Comparison of ENCODE assay signal across 1 cellular context in the genomic region with DNA sequence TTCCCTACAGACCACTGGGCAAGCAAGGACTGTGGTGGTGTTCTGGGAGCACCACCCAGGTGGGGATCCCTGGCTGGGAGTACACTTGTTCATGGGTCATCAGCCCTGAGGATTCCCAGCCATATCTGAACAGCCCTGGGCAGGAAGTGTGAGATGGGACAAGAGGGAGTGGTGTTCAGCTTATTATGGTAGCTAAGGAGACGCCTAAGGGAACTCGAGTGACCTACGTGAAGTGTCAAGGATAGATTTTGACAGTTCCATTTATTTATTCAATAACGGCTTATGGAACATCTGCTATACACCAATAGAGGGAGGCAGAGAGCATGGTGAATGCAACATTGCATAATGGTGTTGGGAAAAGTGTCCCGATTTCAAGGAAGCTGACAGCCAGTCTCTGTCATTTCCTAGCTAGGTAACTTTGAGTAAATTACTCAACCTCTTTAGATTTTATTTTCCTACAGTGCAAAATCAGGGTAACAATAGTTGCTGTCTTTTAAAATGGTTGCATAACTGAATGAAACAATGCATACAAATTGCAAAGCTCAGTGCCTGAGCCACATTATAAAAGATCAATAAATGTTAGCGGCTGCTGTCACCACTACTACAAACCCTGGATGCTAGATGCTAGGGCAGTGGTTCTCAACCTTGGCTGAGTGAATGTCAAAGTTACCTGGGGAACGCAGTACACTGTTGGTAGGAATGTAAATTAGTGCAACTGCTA.
TF ChIP-seq lines count a peak whose summit lies in the region.

No MANE protein-coding gene starts in this region.

TF ChIP-seq in HepG2, 621 proteins besides CTCF, POLR2A, EP300 and RAD21 (continued from another document and continues in another):
- TF ChIP-seq, protein P1, sequence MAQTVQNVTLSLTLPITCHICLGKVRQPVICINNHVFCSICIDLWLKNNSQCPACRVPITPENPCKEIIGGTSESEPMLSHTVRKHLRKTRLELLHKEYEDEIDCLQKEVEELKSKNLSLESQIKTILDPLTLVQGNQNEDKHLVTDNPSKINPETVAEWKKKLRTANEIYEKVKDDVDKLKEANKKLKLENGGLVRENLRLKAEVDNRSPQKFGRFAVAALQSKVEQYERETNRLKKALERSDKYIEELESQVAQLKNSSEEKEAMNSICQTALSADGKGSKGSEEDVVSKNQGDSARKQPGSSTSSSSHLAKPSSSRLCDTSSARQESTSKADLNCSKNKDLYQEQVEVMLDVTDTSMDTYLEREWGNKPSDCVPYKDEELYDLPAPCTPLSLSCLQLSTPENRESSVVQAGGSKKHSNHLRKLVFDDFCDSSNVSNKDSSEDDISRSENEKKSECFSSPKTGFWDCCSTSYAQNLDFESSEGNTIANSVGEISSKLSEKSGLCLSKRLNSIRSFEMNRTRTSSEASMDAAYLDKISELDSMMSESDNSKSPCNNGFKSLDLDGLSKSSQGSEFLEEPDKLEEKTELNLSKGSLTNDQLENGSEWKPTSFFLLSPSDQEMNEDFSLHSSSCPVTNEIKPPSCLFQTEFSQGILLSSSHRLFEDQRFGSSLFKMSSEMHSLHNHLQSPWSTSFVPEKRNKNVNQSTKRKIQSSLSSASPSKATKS (CRISPR knock-in tag; IDR thresholded peaks at IDR 0.05) = no peak
- TF ChIP-seq IRF2 (CRISPR knock-in tag; IDR thresholded peaks at IDR 0.05) (peak; percentile 63; the same call in 1 of the 2 replicates), ZBTB1 (CRISPR knock-in tag; IDR thresholded peaks at IDR 0.05; ENCODE audit: borderline replicate concordance) (no peak), ZNF816 (CRISPR knock-in tag; IDR thresholded peaks at IDR 0.05; ENCODE audit: borderline replicate concordance) (no peak), GABPB1 (CRISPR knock-in tag; IDR thresholded peaks at IDR 0.05) (no peak), FOXM1 (CRISPR knock-in tag; IDR thresholded peaks at IDR 0.05) (no peak), ZSCAN30 (CRISPR knock-in tag; IDR thresholded peaks at IDR 0.05) (no peak), ZNF326 (CRISPR knock-in tag; IDR thresholded peaks at IDR 0.05; ENCODE audit: borderline replicate concordance) (no peak), HNRNPH1 (optimal IDR thresholded peaks at IDR 0.05; ENCODE audit: low read depth, low read length) (no peak), ZFP62 (CRISPR knock-in tag; IDR thresholded peaks at IDR 0.05) (no peak), ZNF383 (CRISPR knock-in tag; IDR thresholded peaks at IDR 0.05; ENCODE audit: borderline replicate concordance) (no peak), NFYB (CRISPR knock-in tag; IDR thresholded peaks at IDR 0.05) (no peak), ZNF232 (CRISPR knock-in tag; IDR thresholded peaks at IDR 0.05; ENCODE audit: borderline replicate concordance) (no peak), ELF3 (CRISPR knock-in tag; IDR thresholded peaks at IDR 0.05) (0 out of 2 replicates have a peak, but pooled peaks have one; percentile 40), RELA (CRISPR knock-in tag; IDR thresholded peaks at IDR 0.05) (no peak), ARID5B (CRISPR knock-in tag; IDR thresholded peaks at IDR 0.05) (0 out of 2 replicates have a peak, but pooled peaks have one; percentile 46), ZFAT (CRISPR knock-in tag; conservative IDR thresholded peaks at IDR 0.05) (no peak), ZBTB34 (CRISPR knock-in tag; IDR thresholded peaks at IDR 0.05) (no peak), ZNF710 (CRISPR knock-in tag; IDR thresholded peaks at IDR 0.05; ENCODE audit: borderline replicate concordance) (no peak), ZNF280D (CRISPR knock-in tag; IDR thresholded peaks at IDR 0.05) (no peak), ZNF766 (CRISPR knock-in tag; IDR thresholded peaks at IDR 0.05; ENCODE audit: borderline replicate concordance) (no peak), MIER3 (CRISPR knock-in tag; IDR thresholded peaks at IDR 0.05; ENCODE audit: borderline replicate concordance) (no peak), GLI4 (CRISPR knock-in tag; IDR thresholded peaks at IDR 0.05; ENCODE audit: borderline replicate concordance) (no peak), SMYD3 (CRISPR knock-in tag; IDR thresholded peaks at IDR 0.05) (no peak), RFXAP (CRISPR knock-in tag; IDR thresholded peaks at IDR 0.05; ENCODE audit: borderline replicate concordance) (no peak), ISL2 (CRISPR knock-in tag; IDR thresholded peaks at IDR 0.05) (no peak), SP5 (CRISPR knock-in tag; IDR thresholded peaks at IDR 0.05; ENCODE audit: borderline replicate concordance, low read depth) (no peak), RBFOX2 (IDR thresholded peaks at IDR 0.05; ENCODE audit: low read depth, low read length) (no peak), ZNF235 (CRISPR knock-in tag; IDR thresholded peaks at IDR 0.05; ENCODE audit: borderline replicate concordance) (no peak), SNAPC2 (CRISPR knock-in tag; IDR thresholded peaks at IDR 0.05) (no peak), SRF (IDR thresholded peaks at IDR 0.05; ENCODE audit: low read depth, low read length) (no peak), PPARG (CRISPR knock-in tag; conservative IDR thresholded peaks at IDR 0.05) (no peak), ZFP82 (CRISPR knock-in tag; IDR thresholded peaks at IDR 0.05; ENCODE audit: borderline replicate concordance) (no peak), CEBPG (CRISPR knock-in tag; IDR thresholded peaks at IDR 0.05) (peak; percentile 96), ZNF772 (CRISPR knock-in tag; IDR thresholded peaks at IDR 0.05) (no peak), SUZ12 (IDR thresholded peaks at IDR 0.05; ENCODE audit: low read depth, low read length) (no peak), NR2F2 (IDR thresholded peaks at IDR 0.05; ENCODE audit: borderline replicate concordance, low read depth) (no peak), ZNF121 (CRISPR knock-in tag; IDR thresholded peaks at IDR 0.05) (peak; percentile 50; the same call in 1 of the 2 replicates), E2F1 (CRISPR knock-in tag; IDR thresholded peaks at IDR 0.05) (no peak), CCAR2 (optimal IDR thresholded peaks at IDR 0.05; ENCODE audit: low read depth, low read length) (no peak), ZKSCAN8 (CRISPR knock-in tag; IDR thresholded peaks at IDR 0.05; ENCODE audit: borderline replicate concordance) (no peak), ETV6 (CRISPR knock-in tag; conservative IDR thresholded peaks at IDR 0.05) (no peak), TP53 (CRISPR knock-in tag; conservative IDR thresholded peaks at IDR 0.05) (no peak)
- TF ChIP-seq, protein P2, sequence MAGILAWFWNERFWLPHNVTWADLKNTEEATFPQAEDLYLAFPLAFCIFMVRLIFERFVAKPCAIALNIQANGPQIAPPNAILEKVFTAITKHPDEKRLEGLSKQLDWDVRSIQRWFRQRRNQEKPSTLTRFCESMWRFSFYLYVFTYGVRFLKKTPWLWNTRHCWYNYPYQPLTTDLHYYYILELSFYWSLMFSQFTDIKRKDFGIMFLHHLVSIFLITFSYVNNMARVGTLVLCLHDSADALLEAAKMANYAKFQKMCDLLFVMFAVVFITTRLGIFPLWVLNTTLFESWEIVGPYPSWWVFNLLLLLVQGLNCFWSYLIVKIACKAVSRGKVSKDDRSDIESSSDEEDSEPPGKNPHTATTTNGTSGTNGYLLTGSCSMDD (CRISPR knock-in tag; IDR thresholded peaks at IDR 0.05) = no peak
- TF ChIP-seq, protein P3, sequence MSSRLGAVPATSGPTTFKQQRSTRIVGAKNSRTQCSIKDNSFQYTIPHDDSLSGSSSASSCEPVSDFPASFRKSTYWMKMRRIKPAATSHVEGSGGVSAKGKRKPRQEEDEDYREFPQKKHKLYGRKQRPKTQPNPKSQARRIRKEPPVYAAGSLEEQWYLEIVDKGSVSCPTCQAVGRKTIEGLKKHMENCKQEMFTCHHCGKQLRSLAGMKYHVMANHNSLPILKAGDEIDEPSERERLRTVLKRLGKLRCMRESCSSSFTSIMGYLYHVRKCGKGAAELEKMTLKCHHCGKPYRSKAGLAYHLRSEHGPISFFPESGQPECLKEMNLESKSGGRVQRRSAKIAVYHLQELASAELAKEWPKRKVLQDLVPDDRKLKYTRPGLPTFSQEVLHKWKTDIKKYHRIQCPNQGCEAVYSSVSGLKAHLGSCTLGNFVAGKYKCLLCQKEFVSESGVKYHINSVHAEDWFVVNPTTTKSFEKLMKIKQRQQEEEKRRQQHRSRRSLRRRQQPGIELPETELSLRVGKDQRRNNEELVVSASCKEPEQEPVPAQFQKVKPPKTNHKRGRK (CRISPR knock-in tag; IDR thresholded peaks at IDR 0.05) = no peak
- TF ChIP-seq, protein P4, sequence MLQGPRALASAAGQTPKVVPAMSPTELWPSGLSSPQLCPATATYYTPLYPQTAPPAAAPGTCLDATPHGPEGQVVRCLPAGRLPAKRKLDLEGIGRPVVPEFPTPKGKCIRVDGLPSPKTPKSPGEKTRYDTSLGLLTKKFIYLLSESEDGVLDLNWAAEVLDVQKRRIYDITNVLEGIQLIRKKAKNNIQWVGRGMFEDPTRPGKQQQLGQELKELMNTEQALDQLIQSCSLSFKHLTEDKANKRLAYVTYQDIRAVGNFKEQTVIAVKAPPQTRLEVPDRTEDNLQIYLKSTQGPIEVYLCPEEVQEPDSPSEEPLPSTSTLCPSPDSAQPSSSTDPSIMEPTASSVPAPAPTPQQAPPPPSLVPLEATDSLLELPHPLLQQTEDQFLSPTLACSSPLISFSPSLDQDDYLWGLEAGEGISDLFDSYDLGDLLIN (CRISPR knock-in tag; IDR thresholded peaks at IDR 0.05; ENCODE audit: borderline replicate concordance) = no peak
